In the genomic region with DNA sequence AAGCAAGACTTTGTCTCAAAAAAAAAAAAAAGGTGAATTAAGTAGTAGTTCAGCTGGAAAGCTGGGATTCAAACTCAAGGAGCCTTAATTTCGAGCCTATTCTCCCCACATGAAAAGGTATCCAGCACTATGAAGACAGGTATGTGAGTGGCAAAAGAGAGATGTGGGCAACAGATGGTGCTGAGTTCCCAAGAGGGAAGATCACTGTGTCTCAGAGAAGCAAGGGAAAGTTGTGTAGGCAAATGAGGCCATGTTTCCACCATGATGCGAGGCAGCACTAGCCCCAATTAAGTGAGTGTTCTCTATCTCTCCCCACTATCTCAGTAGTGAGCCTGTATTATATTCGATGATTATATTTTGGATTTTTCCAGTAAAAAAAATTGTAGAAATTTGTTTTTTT, we compare ENCODE assay signal across 29 cellular contexts.
"Had no signal": no experiment of that assay in that cellular context is flagged by ENCODE, and none has a peak within 500 bp of the region (broad histone marks: within the 10 kb centered on the region; RNA-seq: fewer than 3 reads in every experiment).

No MANE protein-coding gene starts in this region.

- H3K9me3 ChIP-seq: ascending aorta had no signal

- DNase-seq: activated CD4-positive, alpha-beta memory T cell treated with anti-CD3 and anti-CD28 coated beads, Interleukin-2, amount 10 ng/mL, durations not matched to agents 7 days and 5 days; activated CD4-positive, alpha-beta T cell treated with anti-CD3 and anti-CD28 coated beads for 1 hour; activated CD4-positive, alpha-beta T cell treated with anti-CD3 and anti-CD28 coated beads for 4 hours; activated CD4-positive, alpha-beta T cell treated with anti-CD3 and anti-CD28 coated beads, Interleukin-2, amount 10 ng/mL, durations not matched to agents 7 days and 5 days; activated CD4-positive, alpha-beta T cell treated with anti-CD3 and anti-CD28 coated beads, Interleukin-2, amount 50 U/mL, for 48 hours; activated CD4-positive, CD25-positive, alpha-beta regulatory T cell; activated CD8-positive, alpha-beta memory T cell treated with anti-CD3 and anti-CD28 coated beads for 24 hours; activated CD8-positive, alpha-beta memory T cell treated with anti-CD3 and anti-CD28 coated beads, Interleukin-2, amount 10 ng/mL, durations not matched to agents 7 days and 5 days; activated CD8-positive, alpha-beta memory T cell treated with anti-CD3 and anti-CD28 coated beads, Interleukin-2, amount 50 U/mL, for 48 hours; activated CD8-positive, alpha-beta T cell treated with anti-CD3 and anti-CD28 coated beads, Interleukin-2, amount 10 ng/mL, durations not matched to agents 7 days and 5 days; activated effector memory CD4-positive, alpha-beta T cell treated with Interleukin-2 at 50 U/mL for 16 hours; activated gamma-delta T cell; activated naive CD4-positive, alpha-beta T cell treated with anti-CD3 and anti-CD28 coated beads, Interleukin-2, amount 10 ng/mL, durations not matched to agents 7 days and 5 days; activated naive CD4-positive, alpha-beta T cell treated with Interleukin-2 at 50 U/mL for 16 hours; activated naive CD8-positive, alpha-beta T cell treated with anti-CD3 and anti-CD28 coated beads, Interleukin-2, amount 10 ng/mL, durations not matched to agents 7 days and 5 days; activated naive CD8-positive, alpha-beta T cell treated with anti-CD3 and anti-CD28 coated beads, Interleukin-2, amount 50 U/mL, for 24 hours; activated T-cell treated with anti-CD3 and anti-CD28 coated beads, Interleukin-2, amount 50 U/mL, for 24 hours; activated T-cell treated with anti-CD3 and anti-CD28 coated beads, Interleukin-2, amount 50 U/mL, for 48 hours; amygdala; anterior cingulate cortex; caudate nucleus; cerebellar nuclear complex; T-helper 2 cell; T-helper 9 cell; WERI-Rb-1 had no signal

- H3K4me3 ChIP-seq: ascending aorta, cardiac muscle cell had no signal

- H3K27me3 ChIP-seq: ascending aorta, cardiac muscle cell had no signal

- H3K27ac ChIP-seq: ascending aorta, cardiac muscle cell, WERI-Rb-1 had no signal

- H3K4me1 ChIP-seq: ascending aorta had no signal

- H3K36me3 ChIP-seq: ascending aorta, cardiac muscle cell, WERI-Rb-1 had no signal

- ATAC-seq: activated CD4-positive, CD25-positive, alpha-beta regulatory T cell treated with anti-CD3 and anti-CD28 coated beads, Interleukin-2, amount 50 U/mL, for 24 hours; activated CD8-positive, alpha-beta memory T cell treated with anti-CD3 and anti-CD28 coated beads, Interleukin-2, amount 10 ng/mL, durations not matched to agents 7 days and 5 days; activated CD8-positive, alpha-beta T cell treated with anti-CD3 and anti-CD28 coated beads, Interleukin-2, amount 10 ng/mL, durations not matched to agents 7 days and 5 days; activated naive CD8-positive, alpha-beta T cell treated with anti-CD3 and anti-CD28 coated beads, Interleukin-2, amount 50 U/mL, for 24 hours; WTC11 had no signal
